ENCODE assay signal across 1 cellular context in the genomic region with DNA sequence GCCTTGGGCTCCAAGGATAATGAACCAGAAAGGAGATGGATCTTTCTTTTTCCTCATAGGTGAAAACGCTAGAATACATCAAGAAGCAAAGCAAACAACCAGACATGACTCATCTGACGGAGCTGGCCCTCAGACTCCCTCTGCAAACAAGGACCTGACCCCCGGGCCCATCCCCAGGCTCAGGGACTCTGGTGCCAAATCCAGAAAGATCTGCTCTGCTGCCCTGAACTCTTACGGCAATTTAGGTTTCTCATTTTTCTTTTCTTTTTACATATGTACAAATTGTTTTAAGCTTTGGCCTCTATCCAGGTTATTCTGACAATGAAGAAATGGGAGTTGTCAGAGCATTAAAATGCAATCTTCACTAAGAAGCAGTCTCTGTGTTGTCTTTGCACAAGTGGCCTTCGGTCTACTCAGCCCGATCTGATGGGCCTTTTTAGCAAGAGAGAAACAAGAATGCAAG.
TF ChIP-seq lines count a peak whose summit lies in the region.

No MANE protein-coding gene starts in this region.

TF ChIP-seq in HepG2, 621 proteins besides CTCF, POLR2A, EP300 and RAD21 (continued from another document and continues in another):
- TF ChIP-seq ATF3 (CRISPR knock-in tag; IDR thresholded peaks at IDR 0.05) (peak; percentile 90), ZNF546 (CRISPR knock-in tag; conservative IDR thresholded peaks at IDR 0.05) (no peak), MAZ (IDR thresholded peaks at IDR 0.05; ENCODE audit: borderline replicate concordance, low read depth, low read length) (peak; percentile 84), MAZ (CRISPR knock-in tag; IDR thresholded peaks at IDR 0.05; ENCODE audit: low read depth) (no peak), RARG (CRISPR knock-in tag; IDR thresholded peaks at IDR 0.05; ENCODE audit: low read depth) (no peak), GATAD2A (CRISPR knock-in tag; IDR thresholded peaks at IDR 0.05) (peak; percentile 65), ZBTB20 (CRISPR knock-in tag; IDR thresholded peaks at IDR 0.05; ENCODE audit: borderline replicate concordance, low read depth) (0 out of 2 replicates have a peak, but pooled peaks have one; percentile 17), SALL1 (CRISPR knock-in tag; IDR thresholded peaks at IDR 0.05) (peak; percentile 27; the same call in 1 of the 2 replicates), ZNF18 (CRISPR knock-in tag; IDR thresholded peaks at IDR 0.05; ENCODE audit: insufficient replicate concordance) (no peak), NBN (conservative IDR thresholded peaks at IDR 0.05) (no peak), RFX3 (CRISPR knock-in tag; IDR thresholded peaks at IDR 0.05) (no peak), NR2F2 (IDR thresholded peaks at IDR 0.05; ENCODE audit: borderline replicate concordance, low read depth) (peak; percentile 66; the same call in 1 of the 2 replicates), ZNF800 (CRISPR knock-in tag; IDR thresholded peaks at IDR 0.05) (peak; percentile 65; the same call in 1 of the 2 replicates), AKAP8 (CRISPR knock-in tag; IDR thresholded peaks at IDR 0.05) (no peak), FOSL1 (CRISPR knock-in tag; IDR thresholded peaks at IDR 0.05; ENCODE audit: borderline replicate concordance) (peak; percentile 96), HOXA3 (CRISPR knock-in tag; IDR thresholded peaks at IDR 0.05) (0 out of 2 replicates have a peak, but pooled peaks have one; percentile 21), ZNF33A (CRISPR knock-in tag; IDR thresholded peaks at IDR 0.05; ENCODE audit: borderline replicate concordance) (no peak), FOXA1 (IDR thresholded peaks at IDR 0.05) (no peak), FOXA1 (CRISPR knock-in tag; IDR thresholded peaks at IDR 0.05) (peak; percentile 86), SKI (IDR thresholded peaks at IDR 0.05; ENCODE audit: partially characterized antibody) (peak; percentile 61), ZNF431 (CRISPR knock-in tag; IDR thresholded peaks at IDR 0.05; ENCODE audit: borderline replicate concordance, low read depth) (no peak), ZNF205 (CRISPR knock-in tag; IDR thresholded peaks at IDR 0.05) (no peak), MEIS2 (CRISPR knock-in tag; IDR thresholded peaks at IDR 0.05) (0 out of 2 replicates have a peak, but pooled peaks have one; percentile 41), DMAP1 (CRISPR knock-in tag; IDR thresholded peaks at IDR 0.05) (no peak), ZNF143 (CRISPR knock-in tag; IDR thresholded peaks at IDR 0.05) (no peak), ZNF75D (CRISPR knock-in tag; IDR thresholded peaks at IDR 0.05; ENCODE audit: borderline replicate concordance) (no peak), SOX5 (CRISPR knock-in tag; IDR thresholded peaks at IDR 0.05; ENCODE audit: borderline replicate concordance) (peak; percentile 24; the same call in 1 of the 2 replicates), ZNF616 (CRISPR knock-in tag; IDR thresholded peaks at IDR 0.05; ENCODE audit: low read depth) (no peak), ZMAT5 (CRISPR knock-in tag; IDR thresholded peaks at IDR 0.05; ENCODE audit: borderline replicate concordance, low read depth) (no peak), ZNF614 (CRISPR knock-in tag; IDR thresholded peaks at IDR 0.05; ENCODE audit: borderline replicate concordance) (no peak), ZBTB43 (CRISPR knock-in tag; conservative IDR thresholded peaks at IDR 0.05) (0 out of 2 replicates have a peak, but pooled peaks have one; percentile 40), JUN (CRISPR knock-in tag; IDR thresholded peaks at IDR 0.05) (peak; percentile 89), ZNF124 (CRISPR knock-in tag; IDR thresholded peaks at IDR 0.05) (0 out of 2 replicates have a peak, but pooled peaks have one; percentile 52), ARID5B (CRISPR knock-in tag; IDR thresholded peaks at IDR 0.05) (peak; percentile 78), HOXA5 (CRISPR knock-in tag; IDR thresholded peaks at IDR 0.05) (no peak), STAG1 (CRISPR knock-in tag; IDR thresholded peaks at IDR 0.05) (peak; percentile 6; the same call in 1 of the 2 replicates), ZSCAN21 (CRISPR knock-in tag; IDR thresholded peaks at IDR 0.05; ENCODE audit: borderline replicate concordance) (no peak)
- TF ChIP-seq, protein P1, sequence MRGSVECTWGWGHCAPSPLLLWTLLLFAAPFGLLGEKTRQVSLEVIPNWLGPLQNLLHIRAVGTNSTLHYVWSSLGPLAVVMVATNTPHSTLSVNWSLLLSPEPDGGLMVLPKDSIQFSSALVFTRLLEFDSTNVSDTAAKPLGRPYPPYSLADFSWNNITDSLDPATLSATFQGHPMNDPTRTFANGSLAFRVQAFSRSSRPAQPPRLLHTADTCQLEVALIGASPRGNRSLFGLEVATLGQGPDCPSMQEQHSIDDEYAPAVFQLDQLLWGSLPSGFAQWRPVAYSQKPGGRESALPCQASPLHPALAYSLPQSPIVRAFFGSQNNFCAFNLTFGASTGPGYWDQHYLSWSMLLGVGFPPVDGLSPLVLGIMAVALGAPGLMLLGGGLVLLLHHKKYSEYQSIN (CRISPR knock-in tag; IDR thresholded peaks at IDR 0.05; ENCODE audit: borderline replicate concordance) = no peak
- TF ChIP-seq, protein P2, sequence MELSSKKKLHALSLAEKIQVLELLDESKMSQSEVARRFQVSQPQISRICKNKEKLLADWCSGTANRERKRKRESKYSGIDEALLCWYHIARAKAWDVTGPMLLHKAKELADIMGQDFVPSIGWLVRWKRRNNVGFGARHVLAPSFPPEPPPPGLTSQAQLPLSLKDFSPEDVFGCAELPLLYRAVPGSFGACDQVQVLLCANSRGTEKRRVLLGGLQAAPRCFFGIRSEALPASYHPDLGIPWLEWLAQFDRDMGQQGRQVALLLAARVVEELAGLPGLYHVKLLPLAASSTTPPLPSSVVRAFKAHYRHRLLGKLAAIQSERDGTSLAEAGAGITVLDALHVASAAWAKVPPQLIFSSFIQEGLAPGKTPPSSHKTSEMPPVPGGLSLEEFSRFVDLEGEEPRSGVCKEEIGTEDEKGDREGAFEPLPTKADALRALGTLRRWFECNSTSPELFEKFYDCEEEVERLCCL (CRISPR knock-in tag; IDR thresholded peaks at IDR 0.05; ENCODE audit: borderline replicate concordance) = no peak
- TF ChIP-seq, protein P3, sequence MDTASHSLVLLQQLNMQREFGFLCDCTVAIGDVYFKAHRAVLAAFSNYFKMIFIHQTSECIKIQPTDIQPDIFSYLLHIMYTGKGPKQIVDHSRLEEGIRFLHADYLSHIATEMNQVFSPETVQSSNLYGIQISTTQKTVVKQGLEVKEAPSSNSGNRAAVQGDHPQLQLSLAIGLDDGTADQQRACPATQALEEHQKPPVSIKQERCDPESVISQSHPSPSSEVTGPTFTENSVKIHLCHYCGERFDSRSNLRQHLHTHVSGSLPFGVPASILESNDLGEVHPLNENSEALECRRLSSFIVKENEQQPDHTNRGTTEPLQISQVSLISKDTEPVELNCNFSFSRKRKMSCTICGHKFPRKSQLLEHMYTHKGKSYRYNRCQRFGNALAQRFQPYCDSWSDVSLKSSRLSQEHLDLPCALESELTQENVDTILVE (CRISPR knock-in tag; IDR thresholded peaks at IDR 0.05) = 0 out of 2 replicates have a peak, but pooled peaks have one; percentile 31
- TF ChIP-seq, protein P4, sequence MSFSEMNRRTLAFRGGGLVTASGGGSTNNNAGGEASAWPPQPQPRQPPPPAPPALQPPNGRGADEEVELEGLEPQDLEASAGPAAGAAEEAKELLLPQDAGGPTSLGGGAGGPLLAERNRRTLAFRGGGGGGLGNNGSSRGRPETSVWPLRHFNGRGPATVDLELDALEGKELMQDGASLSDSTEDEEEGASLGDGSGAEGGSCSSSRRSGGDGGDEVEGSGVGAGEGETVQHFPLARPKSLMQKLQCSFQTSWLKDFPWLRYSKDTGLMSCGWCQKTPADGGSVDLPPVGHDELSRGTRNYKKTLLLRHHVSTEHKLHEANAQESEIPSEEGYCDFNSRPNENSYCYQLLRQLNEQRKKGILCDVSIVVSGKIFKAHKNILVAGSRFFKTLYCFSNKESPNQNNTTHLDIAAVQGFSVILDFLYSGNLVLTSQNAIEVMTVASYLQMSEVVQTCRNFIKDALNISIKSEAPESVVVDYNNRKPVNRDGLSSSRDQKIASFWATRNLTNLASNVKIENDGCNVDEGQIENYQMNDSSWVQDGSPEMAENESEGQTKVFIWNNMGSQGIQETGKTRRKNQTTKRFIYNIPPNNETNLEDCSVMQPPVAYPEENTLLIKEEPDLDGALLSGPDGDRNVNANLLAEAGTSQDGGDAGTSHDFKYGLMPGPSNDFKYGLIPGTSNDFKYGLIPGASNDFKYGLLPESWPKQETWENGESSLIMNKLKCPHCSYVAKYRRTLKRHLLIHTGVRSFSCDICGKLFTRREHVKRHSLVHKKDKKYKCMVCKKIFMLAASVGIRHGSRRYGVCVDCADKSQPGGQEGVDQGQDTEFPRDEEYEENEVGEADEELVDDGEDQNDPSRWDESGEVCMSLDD (CRISPR knock-in tag; IDR thresholded peaks at IDR 0.05; ENCODE audit: borderline replicate concordance) = 0 out of 2 replicates have a peak, but pooled peaks have one; percentile 55
- TF ChIP-seq, protein P5, sequence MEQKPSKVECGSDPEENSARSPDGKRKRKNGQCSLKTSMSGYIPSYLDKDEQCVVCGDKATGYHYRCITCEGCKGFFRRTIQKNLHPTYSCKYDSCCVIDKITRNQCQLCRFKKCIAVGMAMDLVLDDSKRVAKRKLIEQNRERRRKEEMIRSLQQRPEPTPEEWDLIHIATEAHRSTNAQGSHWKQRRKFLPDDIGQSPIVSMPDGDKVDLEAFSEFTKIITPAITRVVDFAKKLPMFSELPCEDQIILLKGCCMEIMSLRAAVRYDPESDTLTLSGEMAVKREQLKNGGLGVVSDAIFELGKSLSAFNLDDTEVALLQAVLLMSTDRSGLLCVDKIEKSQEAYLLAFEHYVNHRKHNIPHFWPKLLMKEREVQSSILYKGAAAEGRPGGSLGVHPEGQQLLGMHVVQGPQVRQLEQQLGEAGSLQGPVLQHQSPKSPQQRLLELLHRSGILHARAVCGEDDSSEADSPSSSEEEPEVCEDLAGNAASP (CRISPR knock-in tag; IDR thresholded peaks at IDR 0.05; ENCODE audit: borderline replicate concordance) = no peak
